Comparison of ENCODE assay signal across 1 cellular context in genomic region chr16:53434436-53435065, GRCh38.
TF ChIP-seq lines count a peak whose summit lies in the region.

RBL2 (plus strand) TSS chr16:53434471; CDS start chr16:53434557, 86 bp downstream.

TF ChIP-seq in SK-N-SH, 30 proteins besides CTCF, POLR2A, EP300 and RAD21:
- TF ChIP-seq NFIC (IDR thresholded peaks at IDR 0.05; ENCODE audit: borderline replicate concordance) (no peak), TCF12 (IDR thresholded peaks at IDR 0.05) (no peak), MEF2A (IDR thresholded peaks at IDR 0.05; ENCODE audit: borderline replicate concordance, low read depth) (no peak), NRF1 (IDR thresholded peaks at IDR 0.05; ENCODE audit: low read depth, low read length) (no peak; the same call in 1 of the 2 replicates), EZH2phosphoT487 (IDR thresholded peaks at IDR 0.05; ENCODE audit: borderline replicate concordance, low read depth) (no peak), POLR2AphosphoS5 (IDR thresholded peaks at IDR 0.05; ENCODE audit: low read depth, low read length) (no peak), REST (IDR thresholded peaks at IDR 0.05; ENCODE audit: low read depth, low read length) (no peak), SMC3 (IDR thresholded peaks at IDR 0.05; ENCODE audit: low read depth, low read length) (no peak), SIN3A (IDR thresholded peaks at IDR 0.05; ENCODE audit: borderline replicate concordance, low read depth, low read length) (peak; percentile 44; the same call in 1 of the 2 replicates), GABPA (IDR thresholded peaks at IDR 0.05; ENCODE audit: low read depth) (peak; percentile 3; the same call in 1 of the 2 replicates), MXI1 (IDR thresholded peaks at IDR 0.05; ENCODE audit: low read depth, low read length) (no peak), YY1 (IDR thresholded peaks at IDR 0.05; ENCODE audit: low read depth) (peak; percentile 49; the same call in 1 of the 2 replicates), TEAD4 (IDR thresholded peaks at IDR 0.05; ENCODE audit: borderline replicate concordance, insufficient read depth) (no peak)
